ENCODE assay signal across 7 cellular contexts in genomic region chr5:10441992-10442435, GRCh38. TPM values are rescaled to one million over a fixed set of nuclear protein-coding genes. Genes with fewer than 3 reads are reported as not detected.
DNase-seq lines count a peak whose midpoint lies in the region; ATAC-seq and TF ChIP-seq lines count a peak whose summit lies in the region.

No MANE protein-coding gene starts in this region.

- ATAC-seq in GM18508 (IDR thresholded peaks at IDR 0.05; ENCODE audit: insufficient read depth, unreplicated experiment) (peak; percentile 40), GM21737 (IDR thresholded peaks at IDR 0.05; ENCODE audit: unreplicated experiment) (peak; percentile 35), mucosa of descending colon (peak; percentile 55)

- H3K4me2 ChIP-seq in KMS-11 = peak overlapping the region; percentile 97

- DNase-seq in mucosa of descending colon = peak in 1 of 3 donors; percentile 69
- no peak for DNase-seq in NCI-H1048 (lab: John Stamatoyannopoulos, UW)
- DNase-seq in A172 (ENCODE audit: low spot score) = no peak

- peaks cover 43% of the 10 kb centered on the region for H3K4me1 Mint-ChIP-seq in dendritic cell treated with granulocyte-macrophage colony-stimulating factor and Interleukin-4, amounts not matched to agents 40 ng/mL and 50 ng/mL, for 4 days (ENCODE audit: low read depth)

- H3K4me1 ChIP-seq in KMS-11 (ENCODE audit: low read depth, poor library complexity, severe bottlenecking) (peaks cover 17% of the 10 kb centered on the region), mucosa of descending colon (ENCODE audit: low read depth) (peaks cover 13% of the 10 kb centered on the region)

- no peak overlapping the region; the same call in 1 of the 2 replicates for H3K9ac ChIP-seq in KMS-11

- peaks cover 22% of the 10 kb centered on the region for H3K27me3 Mint-ChIP-seq in dendritic cell treated with granulocyte-macrophage colony-stimulating factor and Interleukin-4, amounts not matched to agents 40 ng/mL and 50 ng/mL, for 4 days

- no peaks in the 10 kb centered on the region for H4K20me1 ChIP-seq in KMS-11 (ENCODE audit: insufficient read depth)

- H3K79me2 ChIP-seq in KMS-11 (ENCODE audit: insufficient read depth, low read depth) = no peaks in the 10 kb centered on the region

- H3K4me3 Mint-ChIP-seq in dendritic cell treated with granulocyte-macrophage colony-stimulating factor and Interleukin-4, amounts not matched to agents 40 ng/mL and 50 ng/mL, for 4 days = peak overlapping the region; percentile 85

- peak overlapping the region; percentile 77 for H3K27ac Mint-ChIP-seq in dendritic cell treated with granulocyte-macrophage colony-stimulating factor and Interleukin-4, amounts not matched to agents 40 ng/mL and 50 ng/mL, for 4 days

- peaks cover 7% of the 10 kb centered on the region for H3K36me3 Mint-ChIP-seq in dendritic cell treated with granulocyte-macrophage colony-stimulating factor and Interleukin-4, amounts not matched to agents 40 ng/mL and 50 ng/mL, for 4 days (ENCODE audit: low read depth)

- intact Hi-C loops in dendritic cell treated with granulocyte-macrophage colony-stimulating factor and Interleukin-4, amounts not matched to agents 40 ng/mL and 50 ng/mL, for 4 days (cut with micrococcal nuclease) = loop anchor here (10.0 kb wide), 1 partner anchor 323 kb away; the partner anchor contains the start of gene DAP
- intact Hi-C loops in mucosa of descending colon (cut with DNase I, micrococcal nuclease) = no loop called here

- H3K27ac ChIP-seq in KMS-11 = no peak overlapping the region

- H2AFZ ChIP-seq in KMS-11 (ENCODE audit: low read depth) = peak overlapping the region; percentile 99

- no peaks in the 10 kb centered on the region for H3K9me3 Mint-ChIP-seq in dendritic cell treated with granulocyte-macrophage colony-stimulating factor and Interleukin-4, amounts not matched to agents 40 ng/mL and 50 ng/mL, for 4 days

- H3K4me3 ChIP-seq in KMS-11 (IDR thresholded peaks at IDR 0.05; ENCODE audit: insufficient read depth, low read depth, low read length) (no peak overlapping the region), mucosa of descending colon (peak overlapping the region; percentile 13)

- no peaks in the 10 kb centered on the region for H3K36me3 ChIP-seq in KMS-11 (ENCODE audit: insufficient read depth)
- H3K36me3 ChIP-seq in mucosa of descending colon (ENCODE audit: low read depth) = no peaks in the 10 kb centered on the region

- H3K27me3 ChIP-seq in KMS-11 (ENCODE audit: insufficient read depth, low read depth) = no peaks in the 10 kb centered on the region; the same call in 1 of the 2 replicates

- no peaks in the 10 kb centered on the region for H3K9me3 ChIP-seq in mucosa of descending colon

- no peak for TF ChIP-seq CTCF in KMS-11 (conservative IDR thresholded peaks at IDR 0.05; ENCODE audit: low read depth, low read length)
- TF ChIP-seq CTCF in mucosa of descending colon (IDR thresholded peaks at IDR 0.05) = no peak

RNA-seq across cellular contexts. Expression of gene ROPN1L, which starts 0.3 kb away (rescaled TPM):
- not detected for total RNA-seq in mucosa of descending colon
- 0.31 TPM in 1 of 2 replicates, not detected in the other for total RNA-seq in A172 (2014; rRNA removed; shearing (Covaris generic))
